6 cellular contexts compared by ENCODE assay signal in genomic region chr1:19049798-19050197, GRCh38.
"Had no signal": no experiment of that assay in that cellular context is flagged by ENCODE, and none has a peak within 500 bp of the region (broad histone marks: within the 10 kb centered on the region; RNA-seq: fewer than 3 reads in every experiment).

No MANE protein-coding gene starts in this region.

- DNase-seq: GM23248, GOT3, H7, KG1 had no signal

- H3K4me1 ChIP-seq: HAP-1 had no signal

- H3K9me3 ChIP-seq: HAP-1 had no signal

- H3K27ac ChIP-seq: GM23248 had no signal

- H3K36me3 ChIP-seq: HAP-1 had no signal

- H3K4me3 ChIP-seq: GM23248, HAP-1 had no signal

- ATAC-seq: HCT116 had no signal
